In the genomic region with DNA sequence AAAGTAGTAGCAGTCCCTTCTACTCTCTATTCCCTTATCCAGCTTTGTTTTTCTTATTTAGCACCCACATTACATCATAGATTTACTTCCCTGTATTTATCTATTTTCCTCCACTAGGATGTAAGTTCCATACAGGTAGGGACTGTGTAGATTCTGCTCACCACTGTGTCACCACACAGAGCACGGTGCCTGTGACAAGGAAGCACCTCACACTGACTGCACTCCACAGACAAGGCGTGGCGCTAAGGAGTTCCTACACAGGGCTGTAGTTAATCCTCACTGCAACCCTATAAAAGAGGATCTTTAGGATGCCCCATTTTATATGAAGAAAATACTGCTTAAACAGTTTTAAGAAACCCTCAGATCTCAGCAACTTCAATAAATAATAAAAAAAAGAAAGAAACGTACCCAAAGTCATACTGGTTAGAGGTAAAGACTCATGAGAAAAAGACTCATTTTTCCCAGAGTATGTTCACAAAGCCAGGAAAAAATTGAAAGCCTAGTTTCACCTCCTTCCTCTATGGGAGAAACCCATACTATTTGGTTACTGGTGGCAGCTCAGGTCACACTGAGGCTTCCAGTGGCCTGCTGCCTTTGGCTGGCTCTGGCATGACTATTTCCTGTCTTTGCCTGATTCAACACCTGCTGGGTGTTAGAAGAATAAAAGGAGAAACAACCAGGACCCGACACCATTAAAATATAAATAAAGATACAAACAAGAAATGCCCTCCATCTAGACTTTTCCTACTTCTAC, we compare ENCODE assay signal across 12 cellular contexts. TPM values are rescaled to one million over a fixed set of nuclear protein-coding genes. Genes with fewer than 3 reads are reported as not detected.
DNase-seq lines count a peak whose midpoint lies in the region; ATAC-seq and TF ChIP-seq lines count a peak whose summit lies in the region.
"Had no signal": no experiment of that assay in that cellular context is flagged by ENCODE, and none has a peak within 500 bp of the region (broad histone marks: within the 10 kb centered on the region; RNA-seq: fewer than 3 reads in every experiment).

No MANE protein-coding gene starts in this region.

- ATAC-seq in gastroesophageal sphincter (no peak), GM18868 (IDR thresholded peaks at IDR 0.05; ENCODE audit: unreplicated experiment) (no peak)
- ATAC-seq in activated CD8-positive, alpha-beta memory T cell treated with anti-CD3 and anti-CD28 coated beads, Interleukin-2, amount 10 ng/mL, durations not matched to agents 7 days and 5 days, result no peak

- intact Hi-C loops in sigmoid colon (cut with DNase I), result no loop called here

- CTCF ChIA-PET in RWPE1 (lab: Yijun Ruan, JAX), result interaction anchor here (0.6 to 1.0 kb wide), 3 partner anchors 15 to 866 kb away, joined by 3 to 5 read pairs (median 3); no protein-coding TSS in a partner anchor
- CTCF ChIA-PET in activated CD8-positive, alpha-beta memory T cell treated with anti-CD3 and anti-CD28 coated beads, Interleukin-2, amount 10 ng/mL, durations not matched to agents 7 days and 5 days (lab: Charles Lee), result interaction anchor here (0.9 to 2.1 kb wide), 6 partner anchors 13 to 63 kb away, joined by 3 to 5 read pairs (median 3); no protein-coding TSS in a partner anchor

- H3K27ac ChIP-seq in RWPE1, result peak overlapping the region; percentile 49; the same call in 1 of the 2 replicates
- H3K27ac ChIP-seq in gastroesophageal sphincter, result peak overlapping the region; percentile 51 to 90 (median 84)
- H3K27ac ChIP-seq in sigmoid colon, result peak overlapping the region; percentile 4 to 88 (median 74)

- H3K27ac Mint-ChIP-seq in HFFc6, result peak overlapping the region; percentile 77; the same call in 1 of the 2 replicates
- H3K27ac Mint-ChIP-seq in activated CD8-positive, alpha-beta memory T cell treated with anti-CD3 and anti-CD28 coated beads, Interleukin-2, amount 10 ng/mL, durations not matched to agents 7 days and 5 days, result no peak overlapping the region

- H3K4me1 Mint-ChIP-seq in HFFc6 (ENCODE audit: low read depth), result peaks cover 58% of the 10 kb centered on the region
- peaks cover 26% of the 10 kb centered on the region for H3K4me1 Mint-ChIP-seq in activated CD8-positive, alpha-beta memory T cell treated with anti-CD3 and anti-CD28 coated beads, Interleukin-2, amount 10 ng/mL, durations not matched to agents 7 days and 5 days

- H3K4me3 Mint-ChIP-seq in HFFc6, result no peak overlapping the region
- H3K4me3 Mint-ChIP-seq in activated CD8-positive, alpha-beta memory T cell treated with anti-CD3 and anti-CD28 coated beads, Interleukin-2, amount 10 ng/mL, durations not matched to agents 7 days and 5 days, result no peak overlapping the region

- TF ChIP-seq POLR2A in gastroesophageal sphincter (IDR thresholded peaks at IDR 0.05), result no peak
- TF ChIP-seq POLR2A in sigmoid colon (IDR thresholded peaks at IDR 0.05), result no peak

- H3K4me3 ChIP-seq in gastroesophageal sphincter (no peak overlapping the region), sigmoid colon (no peak overlapping the region)
- H3K4me3 ChIP-seq: lung had no signal

- TF ChIP-seq CTCF in HFFc6 (IDR thresholded peaks at IDR 0.05) (no peak), RWPE1 (conservative IDR thresholded peaks at IDR 0.05; ENCODE audit: low read depth) (no peak), gastroesophageal sphincter (IDR thresholded peaks at IDR 0.05) (no peak), sigmoid colon (IDR thresholded peaks at IDR 0.05) (no peak)

- WGBS in gastroesophageal sphincter (ENCODE audit: low coverage in 1 of 2), 2 donors, result 92 to 94% methylated on average over 2 to 3 of the region's 5 CpGs
- 32 to 71% methylated on average over 5 of the region's 5 CpGs for WGBS in sigmoid colon, 2 donors

- H3K27me3 Mint-ChIP-seq in HFFc6 (ENCODE audit: insufficient read depth), result no peaks in the 10 kb centered on the region
- no peaks in the 10 kb centered on the region for H3K27me3 Mint-ChIP-seq in activated CD8-positive, alpha-beta memory T cell treated with anti-CD3 and anti-CD28 coated beads, Interleukin-2, amount 10 ng/mL, durations not matched to agents 7 days and 5 days

- H3K9me3 Mint-ChIP-seq in HFFc6, result no peaks in the 10 kb centered on the region
- no peaks in the 10 kb centered on the region for H3K9me3 Mint-ChIP-seq in activated CD8-positive, alpha-beta memory T cell treated with anti-CD3 and anti-CD28 coated beads, Interleukin-2, amount 10 ng/mL, durations not matched to agents 7 days and 5 days (ENCODE audit: low read depth)

- H3K36me3 ChIP-seq in gastroesophageal sphincter, result peaks cover 0 to 39% of the 10 kb centered on the region in 2 donors
- H3K36me3 ChIP-seq in sigmoid colon, result peaks cover 0 to 36% (median 11%) of the 10 kb centered on the region in 4 donors

- H3K27me3 ChIP-seq in gastroesophageal sphincter (no peaks in the 10 kb centered on the region), sigmoid colon (no peaks in the 10 kb centered on the region)

- TF ChIP-seq EP300 in gastroesophageal sphincter (IDR thresholded peaks at IDR 0.05), result no peak
- TF ChIP-seq EP300 in sigmoid colon (IDR thresholded peaks at IDR 0.05), result no peak

- H3K4me1 ChIP-seq in gastroesophageal sphincter (peaks cover 14 to 99% (median 20%) of the 10 kb centered on the region in 3 donors), sigmoid colon (peaks cover 0 to 70% (median 52%) of the 10 kb centered on the region in 4 donors)

- no peak for DNase-seq in HFFc6
- DNase-seq in RWPE1 (ENCODE audit: low spot score), result no peak
- no peak for DNase-seq in sigmoid colon
- no peak for DNase-seq in foreskin melanocyte
- DNase-seq in activated CD8-positive, alpha-beta memory T cell treated with anti-CD3 and anti-CD28 coated beads, Interleukin-2, amount 10 ng/mL, durations not matched to agents 7 days and 5 days, result no peak
- DNase-seq: NCI-H1092; RPMI8226; stimulated activated CD4-positive, alpha-beta T cell treated with anti-CD3 and anti-CD28 coated beads, Interleukin-4, amount 100 ng/mL, for 24 hours; T1000 had no signal

- POLR2A ChIA-PET in RWPE1 (lab: Yijun Ruan, JAX; ENCODE audit: low non-redundant PET), result no interaction called here

- peaks cover 53% of the 10 kb centered on the region for H3K36me3 Mint-ChIP-seq in HFFc6 (ENCODE audit: low read depth)
- peaks cover 44% of the 10 kb centered on the region for H3K36me3 Mint-ChIP-seq in activated CD8-positive, alpha-beta memory T cell treated with anti-CD3 and anti-CD28 coated beads, Interleukin-2, amount 10 ng/mL, durations not matched to agents 7 days and 5 days

- no peaks in the 10 kb centered on the region for H3K9me3 ChIP-seq in gastroesophageal sphincter
- H3K9me3 ChIP-seq in sigmoid colon, result no peaks in the 10 kb centered on the region

RNA-seq across cellular contexts. Expression of a gene that starts 36.9 kb away (rescaled TPM):
- 1 to 10 TPM in 1 of 6 experiments, under 1 TPM in 5; 0.55 to 1.1 (median 0.77) TPM for total RNA-seq in HFFc6 (2021; fragmentation: NEBNext Ultra II Directional; extraction: Animal tissue kit (Norgen Biotek cat#: 25700))
- total RNA-seq in gastroesophageal sphincter (1 to 10 TPM; 1.1 to 5.1 (median 1.9) TPM), sigmoid colon (under 1 TPM; 0.41 to 0.71 (median 0.61) TPM)
- polyA plus RNA-seq in sigmoid colon, result under 1 TPM in 2 of 3 donors, not detected in 1; 0.36 to 0.46 TPM
- total RNA-seq in activated CD8-positive, alpha-beta memory T cell treated with anti-CD3 and anti-CD28 coated beads, Interleukin-2, amount 10 ng/mL, durations not matched to agents 7 days and 5 days, result 1 to 10 TPM; 1.8 to 2.2 TPM

RNA-seq across cellular contexts. Expression of a gene that starts 37.1 kb away (rescaled TPM):
- 100 to 1,000 TPM in 5 of 6 experiments, 10 to 100 TPM in 1; 98.0 to 116 (median 110) TPM for total RNA-seq in HFFc6 (2021; fragmentation: NEBNext Ultra II Directional; extraction: Animal tissue kit (Norgen Biotek cat#: 25700))
- total RNA-seq in gastroesophageal sphincter, result 100 to 1,000 TPM; 101 to 184 (median 159) TPM
- 100 to 1,000 TPM; 120 to 209 (median 172) TPM for total RNA-seq in sigmoid colon
- polyA plus RNA-seq in sigmoid colon, result 100 to 1,000 TPM; 157 to 281 (median 206) TPM
- 100 to 1,000 TPM; 126 to 132 TPM for total RNA-seq in activated CD8-positive, alpha-beta memory T cell treated with anti-CD3 and anti-CD28 coated beads, Interleukin-2, amount 10 ng/mL, durations not matched to agents 7 days and 5 days

RNA-seq across cellular contexts. Expression of a gene that starts 44.1 kb away (rescaled TPM):
- total RNA-seq in HFFc6 (2021; fragmentation: NEBNext Ultra II Directional; extraction: Animal tissue kit (Norgen Biotek cat#: 25700)), result 10 to 100 TPM in 5 of 6 experiments, 1 to 10 TPM in 1; 8.9 to 13.6 (median 12.0) TPM
- total RNA-seq in gastroesophageal sphincter (10 to 100 TPM; 37.5 to 48.6 (median 41.9) TPM), sigmoid colon (10 to 100 TPM; 19.4 to 30.3 (median 22.5) TPM)
- 10 to 100 TPM; 16.1 to 24.5 (median 18.6) TPM for polyA plus RNA-seq in sigmoid colon
- total RNA-seq in activated CD8-positive, alpha-beta memory T cell treated with anti-CD3 and anti-CD28 coated beads, Interleukin-2, amount 10 ng/mL, durations not matched to agents 7 days and 5 days, result 10 to 100 TPM; 23.2 to 32.9 TPM
